8 cellular contexts compared by ENCODE assay signal in the genomic region with DNA sequence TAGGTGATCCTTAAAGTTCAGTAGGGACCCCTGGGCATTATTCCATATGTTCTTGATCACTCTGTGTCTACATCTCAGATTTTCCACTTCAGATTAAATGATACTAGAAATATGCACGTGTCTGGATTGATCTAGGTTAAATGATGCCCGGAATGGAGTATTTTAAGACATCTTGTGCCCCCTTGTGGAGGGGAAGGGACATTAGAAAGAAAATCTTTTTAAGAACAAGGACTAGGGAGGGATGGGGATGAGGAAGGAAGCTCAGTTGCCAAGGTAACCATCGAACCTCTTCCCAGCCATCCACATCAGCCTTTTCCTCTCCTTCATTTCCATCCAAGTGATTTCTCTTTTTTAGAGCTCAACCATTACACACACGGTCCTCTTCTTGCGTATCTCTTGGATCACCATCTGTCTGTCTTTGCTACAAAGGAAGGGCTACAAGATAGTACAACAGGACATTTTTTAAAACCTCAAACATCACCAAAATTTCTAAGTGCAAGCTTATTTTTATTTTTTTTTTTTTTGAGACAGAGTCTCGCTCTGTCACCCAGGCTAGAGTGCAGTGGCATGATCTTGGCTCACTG. TPM values are rescaled to one million over a fixed set of nuclear protein-coding genes. Genes with fewer than 3 reads are reported as not detected.
A peak's percentile ranks its signal among the peaks of the same experiment; 100 is the strongest.
DNase-seq lines count a peak whose midpoint lies in the region; ATAC-seq and TF ChIP-seq lines count a peak whose summit lies in the region.

No MANE protein-coding gene starts in this region.

- WGBS in esophagus muscularis mucosa: 35% methylated on average over 6 of the region's 6 CpGs

- H3K36me3 Mint-ChIP-seq in activated naive CD4-positive, alpha-beta T cell treated with anti-CD3 and anti-CD28 coated beads, Interleukin-2, amount 10 ng/mL, durations not matched to agents 7 days and 5 days: peaks cover 4% of the 10 kb centered on the region
- H3K36me3 Mint-ChIP-seq in T-helper 1 cell treated with Interleukin-12 subunit alpha and Interleukin-12 subunit beta and Interleukin-4 antibody, amounts not matched to agents 30 μg/mL and 1 μg/mL, for 36 hours (ENCODE audit: low read depth): no peaks in the 10 kb centered on the region
- H3K36me3 Mint-ChIP-seq in neural crest cell (ENCODE audit: low read depth): no peaks in the 10 kb centered on the region

- intact Hi-C loops in esophagus muscularis mucosa (cut with DNase I): no loop called here

- peak; percentile 54 for DNase-seq in activated naive CD4-positive, alpha-beta T cell treated with anti-CD3 and anti-CD28 coated beads, Interleukin-2, amount 10 ng/mL, durations not matched to agents 7 days and 5 days
- no peak for DNase-seq in activated naive CD4-positive, alpha-beta T cell (lab: John Stamatoyannopoulos, UW)
- DNase-seq in Kasumi-1 (lab: John Stamatoyannopoulos, UW): peak; percentile 90 to 94
- DNase-seq in esophagus muscularis mucosa (ENCODE audit: extremely low spot score): no peak
- peak; percentile 14 for DNase-seq in neural crest cell (ENCODE audit: low read depth, low spot score)

- no peak overlapping the region for H3K27ac ChIP-seq in esophagus muscularis mucosa (replicated peaks in 1 of 4)

- peaks cover 83% of the 10 kb centered on the region for H3K4me1 Mint-ChIP-seq in activated naive CD4-positive, alpha-beta T cell treated with anti-CD3 and anti-CD28 coated beads, Interleukin-2, amount 10 ng/mL, durations not matched to agents 7 days and 5 days
- H3K4me1 Mint-ChIP-seq in T-helper 1 cell treated with Interleukin-12 subunit alpha and Interleukin-12 subunit beta and Interleukin-4 antibody, amounts not matched to agents 30 μg/mL and 1 μg/mL, for 36 hours (ENCODE audit: low read depth): peaks cover 71% of the 10 kb centered on the region
- H3K4me1 Mint-ChIP-seq in neural crest cell: peaks cover 3% of the 10 kb centered on the region

- TF ChIP-seq POLR2A in esophagus muscularis mucosa (IDR thresholded peaks at IDR 0.05; ENCODE audit: low read depth): no peak

- H3K27me3 Mint-ChIP-seq in activated naive CD4-positive, alpha-beta T cell treated with anti-CD3 and anti-CD28 coated beads, Interleukin-2, amount 10 ng/mL, durations not matched to agents 7 days and 5 days: peaks cover 1% of the 10 kb centered on the region
- peaks cover 4% of the 10 kb centered on the region for H3K27me3 Mint-ChIP-seq in T-helper 1 cell treated with Interleukin-12 subunit alpha and Interleukin-12 subunit beta and Interleukin-4 antibody, amounts not matched to agents 30 μg/mL and 1 μg/mL, for 36 hours (ENCODE audit: low read depth)
- H3K27me3 Mint-ChIP-seq in neural crest cell (ENCODE audit: low read depth): peaks cover 91% of the 10 kb centered on the region

- TF ChIP-seq EP300 in esophagus muscularis mucosa (IDR thresholded peaks at IDR 0.05): no peak

- no peaks in the 10 kb centered on the region for H3K36me3 ChIP-seq in esophagus muscularis mucosa

- H3K9me3 ChIP-seq in esophagus muscularis mucosa: no peaks in the 10 kb centered on the region

- H3K4me1 ChIP-seq in esophagus muscularis mucosa: no peaks in the 10 kb centered on the region

- no peak for ATAC-seq in GM21528 (IDR thresholded peaks at IDR 0.05; ENCODE audit: low FRiP score, unreplicated experiment)
- no peak for ATAC-seq in GM21515 (IDR thresholded peaks at IDR 0.05; ENCODE audit: unreplicated experiment)

- H3K27ac Mint-ChIP-seq in activated naive CD4-positive, alpha-beta T cell treated with anti-CD3 and anti-CD28 coated beads, Interleukin-2, amount 10 ng/mL, durations not matched to agents 7 days and 5 days: peak overlapping the region; percentile 100
- peak overlapping the region; percentile 93 for H3K27ac Mint-ChIP-seq in T-helper 1 cell treated with Interleukin-12 subunit alpha and Interleukin-12 subunit beta and Interleukin-4 antibody, amounts not matched to agents 30 μg/mL and 1 μg/mL, for 36 hours
- H3K27ac Mint-ChIP-seq in neural crest cell (ENCODE audit: unreplicated experiment): no peak overlapping the region

- CTCF ChIA-PET in activated naive CD4-positive, alpha-beta T cell treated with anti-CD3 and anti-CD28 coated beads, Interleukin-2, amount 10 ng/mL, durations not matched to agents 7 days and 5 days (lab: Charles Lee): interaction anchor here (0.7 to 10.3 kb wide), 46 partner anchors 10 to 514 kb away, joined by 3 to 346 read pairs (median 4); no protein-coding TSS in a partner anchor

- peak overlapping the region; percentile 37 for H3K4me3 Mint-ChIP-seq in activated naive CD4-positive, alpha-beta T cell treated with anti-CD3 and anti-CD28 coated beads, Interleukin-2, amount 10 ng/mL, durations not matched to agents 7 days and 5 days
- peak overlapping the region; percentile 69 for H3K4me3 Mint-ChIP-seq in T-helper 1 cell treated with Interleukin-12 subunit alpha and Interleukin-12 subunit beta and Interleukin-4 antibody, amounts not matched to agents 30 μg/mL and 1 μg/mL, for 36 hours
- H3K4me3 Mint-ChIP-seq in neural crest cell: no peak overlapping the region

- TF ChIP-seq CTCF in esophagus muscularis mucosa (IDR thresholded peaks at IDR 0.05) (peak; percentile 33 to 51 (median 39)), neural crest cell (conservative IDR thresholded peaks at IDR 0.05) (peak; percentile 76)

- H3K27me3 ChIP-seq in esophagus muscularis mucosa: peaks cover 0 to 60% (median 8%) of the 10 kb centered on the region in 4 donors

- no peak overlapping the region for H3K4me3 ChIP-seq in esophagus muscularis mucosa

- H3K9me3 Mint-ChIP-seq in activated naive CD4-positive, alpha-beta T cell treated with anti-CD3 and anti-CD28 coated beads, Interleukin-2, amount 10 ng/mL, durations not matched to agents 7 days and 5 days: no peaks in the 10 kb centered on the region
- H3K9me3 Mint-ChIP-seq in T-helper 1 cell treated with Interleukin-12 subunit alpha and Interleukin-12 subunit beta and Interleukin-4 antibody, amounts not matched to agents 30 μg/mL and 1 μg/mL, for 36 hours: no peaks in the 10 kb centered on the region
- H3K9me3 Mint-ChIP-seq in neural crest cell: no peaks in the 10 kb centered on the region

RNA-seq across cellular contexts. Expression of gene PRSS2, which starts 40.5 kb away (rescaled TPM):
- total RNA-seq in esophagus muscularis mucosa (under 1 TPM in 1 of 4 donors, not detected in 3; 0.39 TPM), neural crest cell (not detected in 2 replicates)

RNA-seq across cellular contexts. Expression of gene EPHB6, which starts 43.6 kb away (rescaled TPM):
- 10 to 100 TPM in 1 of 4 donors, 1 to 10 TPM in 3; 3.3 to 10.5 (median 5.5) TPM for total RNA-seq in esophagus muscularis mucosa
- 12.3 and 12.5 TPM in 2 replicates for total RNA-seq in neural crest cell

Comparison
In these comparisons a context has a peak if more than half of its experiments do, and no peak if none do; other contexts are left out.
1. DNase-seq: peak in activated naive CD4-positive, alpha-beta T cell treated with anti-CD3 and anti-CD28 coated beads, Interleukin-2, amount 10 ng/mL, durations not matched to agents 7 days and 5 days (single experiment), Kasumi-1 (2 of 2) and neural crest cell (single experiment); none in activated naive CD4-positive, alpha-beta T cell (0 of 4) and esophagus muscularis mucosa (single experiment).